ENCODE assay signal across 11 cellular contexts in genomic region chr4:186844059-186844681, GRCh38.
DNase-seq lines count a peak whose midpoint lies in the region; ATAC-seq and TF ChIP-seq lines count a peak whose summit lies in the region.
"Had no signal": no experiment of that assay in that cellular context is flagged by ENCODE, and none has a peak within 500 bp of the region (broad histone marks: within the 10 kb centered on the region; RNA-seq: fewer than 3 reads in every experiment).

No MANE protein-coding gene starts in this region.

- POLR2A ChIA-PET in Panc1 (lab: Charles Lee) = interaction anchor here (0.7 to 0.8 kb wide), 2 partner anchors 43 to 143 kb away, joined by 3 to 6 read pairs; no protein-coding TSS in a partner anchor

- H3K36me3 ChIP-seq in Panc1 (ENCODE audit: control insufficient read depth, insufficient read depth, low read length) = no peaks in the 10 kb centered on the region
- H3K36me3 ChIP-seq: HAP-1 had no signal

- H3K9me3 Mint-ChIP-seq in nephron = peaks cover 7% of the 10 kb centered on the region

- intact Hi-C loops in Panc1 (cut with micrococcal nuclease; ENCODE audit: unreplicated experiment) = loop anchor here (5.0 kb wide), 1 partner anchor 117 kb away; no protein-coding TSS in a partner anchor

- no peak for TF ChIP-seq CTCF in Panc1 (IDR thresholded peaks at IDR 0.05)
- TF ChIP-seq CTCF in nephron (IDR thresholded peaks at IDR 0.05; ENCODE audit: unreplicated experiment in 3 of 3) = no peak

- peak overlapping the region; percentile 25 to 44 for H3K4me3 ChIP-seq in Panc1 (ENCODE audit: low read depth in 2 of 2, low read length in 2 of 2)
- H3K4me3 ChIP-seq: HAP-1 had no signal

- H3K9me3 ChIP-seq in Panc1 (ENCODE audit: control insufficient read depth, insufficient read depth, low read depth, low read length) = no peaks in the 10 kb centered on the region
- H3K9me3 ChIP-seq: HAP-1 had no signal

- peak; percentile 70 for DNase-seq in AG08395 (ENCODE audit: low spot score)
- peak; percentile 32 for DNase-seq in Panc1 (ENCODE audit: low read depth, low spot score)
- peak; percentile 44 for DNase-seq in epidermal melanocyte (ENCODE audit: insufficient read length, low spot score)
- DNase-seq in NCI-H510A treated with DMSO at 0.1 percent for 48 hours (lab: John Stamatoyannopoulos, UW) = no peak
- no peak for DNase-seq in activated CD4-positive, alpha-beta T cell treated with anti-CD3 and anti-CD28 coated beads for 48 hours
- DNase-seq: activated naive CD4-positive, alpha-beta T cell treated with anti-CD3 and anti-CD28 coated beads, Interleukin-2, amount 50 U/mL, for 16 hours; NK-92 treated with Interleukin-12 subunit alpha and Interleukin-12 subunit beta, amount 100 ng/mL, for 24 hours had no signal

- in situ Hi-C loops in Panc1 (cut with HindIII; ENCODE audit: low pct_unique_long_range_greater_than_20kb, low sequenced_read_pairs) = no loop called here

- H3K36me3 Mint-ChIP-seq in nephron (ENCODE audit: low read depth) = no peaks in the 10 kb centered on the region

- CTCF ChIA-PET in Panc1 (lab: Charles Lee) = no interaction called here

- H3K27me3 ChIP-seq in Panc1 (ENCODE audit: control insufficient read depth, insufficient read depth, low read length) = no peaks in the 10 kb centered on the region

- peaks cover 31% of the 10 kb centered on the region for H3K4me1 ChIP-seq in Panc1 (ENCODE audit: control insufficient read depth, insufficient read depth, low read length)

- no TSS peak for BruUV-seq in Panc1 (replicated peaks; lab: Mats Ljungman, UMichigan)

- peak overlapping the region in 2 of 3 experiments; percentile 49 to 52 for H3K4me3 Mint-ChIP-seq in nephron

- H3K27me3 Mint-ChIP-seq in nephron (ENCODE audit: low read depth) = no peaks in the 10 kb centered on the region

- ATAC-seq in Panc1 (peak; percentile 54), GM21367 (IDR thresholded peaks at IDR 0.05; ENCODE audit: unreplicated experiment) (no peak), HG03520 (IDR thresholded peaks at IDR 0.05; ENCODE audit: unreplicated experiment) (no peak)

- H3K4me1 Mint-ChIP-seq in nephron = peaks cover 41% of the 10 kb centered on the region

- H3K27ac ChIP-seq in Panc1 (ENCODE audit: low read length) = peak overlapping the region; percentile 99

- H3K27ac Mint-ChIP-seq in nephron = peak overlapping the region; percentile 82 to 93 (median 88)

Comparison
In these comparisons a context has a peak if more than half of its experiments do, and no peak if none do; other contexts are left out.
1. DNase-seq: peak in AG08395 (single experiment), Panc1 (single experiment) and epidermal melanocyte (single experiment); none in NCI-H510A treated with DMSO at 0.1 percent for 48 hours (single experiment) and activated CD4-positive, alpha-beta T cell treated with anti-CD3 and anti-CD28 coated beads for 48 hours (single experiment).